ENCODE assay signal across 8 cellular contexts in genomic region chr9:129080608-129081387, GRCh38.
A peak's percentile ranks its signal among the peaks of the same experiment; 100 is the strongest.
DNase-seq lines count a peak whose midpoint lies in the region; ATAC-seq lines count a peak whose summit lies in the region.

TSS of gene DOLPP1 (plus strand) at chr9:129081111. CDS start at chr9:129081132, 21 bp downstream.

- peaks cover 11 to 34% (median 20%) of the 10 kb centered on the region in 11 experiments for H3K36me3 ChIP-seq in BLaER1 treated with 17β-estradiol and CSF1 and Interleukin-3, amounts not matched to agents 10 nM and 100 nM

- peak; percentile 99 for DNase-seq in NCI-H748 (lab: John Stamatoyannopoulos, UW; ENCODE audit: unreplicated experiment)
- DNase-seq in activated CD4-positive, alpha-beta T cell treated with anti-CD3 and anti-CD28 coated beads, Interleukin-2, amount 50 U/mL, for 1 hour = peak; percentile 98
- peak; percentile 99 for DNase-seq in dedifferentiated amniotic fluid mesenchymal stem cell (ENCODE audit: extremely low spot score)
- DNase-seq in left kidney (ENCODE audit: low read depth, low spot score) = peak; percentile 100
- peak; percentile 98 for DNase-seq in stimulated activated CD4-positive, alpha-beta T cell treated with anti-CD3 and anti-CD28 coated beads, Interleukin-2, amount 100 ng/mL, for 24 hours

- H4K20me1 ChIP-seq in BLaER1 treated with 17β-estradiol and CSF1 and Interleukin-3, amounts not matched to agents 10 nM and 100 nM = peaks cover 0 to 43% (median 31%) of the 10 kb centered on the region in 11 experiments; a peak in 16 of 22 replicates

- peak within 1 kb of the TSS; percentile 35 to 85 (median 71); a peak in 21 of 22 replicates for H3K27ac ChIP-seq in BLaER1 treated with 17β-estradiol and CSF1 and Interleukin-3, amounts not matched to agents 10 nM and 100 nM

- H3K4me3 ChIP-seq in BLaER1 treated with 17β-estradiol and CSF1 and Interleukin-3, amounts not matched to agents 10 nM and 100 nM = peak within 1 kb of the TSS; percentile 65 to 86 (median 76)

- no peaks in the 10 kb centered on the region for H3K9me3 ChIP-seq in BLaER1 treated with 17β-estradiol and CSF1 and Interleukin-3, amounts not matched to agents 10 nM and 100 nM (replicated peaks in 1 of 11)

- peak within 1 kb of the TSS; percentile 90 to 100 (median 98) for H3K4me2 ChIP-seq in BLaER1 treated with 17β-estradiol and CSF1 and Interleukin-3, amounts not matched to agents 10 nM and 100 nM

- peaks cover 34 to 45% (median 41%) of the 10 kb centered on the region in 10 experiments for H3K4me1 ChIP-seq in BLaER1 treated with 17β-estradiol and CSF1 and Interleukin-3, amounts not matched to agents 10 nM and 100 nM

- H3K27me3 ChIP-seq in BLaER1 treated with 17β-estradiol and CSF1 and Interleukin-3, amounts not matched to agents 10 nM and 100 nM = no peaks in the 10 kb centered on the region

- ATAC-seq in GM19351 (IDR thresholded peaks at IDR 0.05; ENCODE audit: unreplicated experiment) (peak; percentile 94), HG03521 (IDR thresholded peaks at IDR 0.05; ENCODE audit: unreplicated experiment) (peak; percentile 94)

- peak within 1 kb of the TSS; percentile 75 to 88 (median 85) for H3K9ac ChIP-seq in BLaER1 treated with 17β-estradiol and CSF1 and Interleukin-3, amounts not matched to agents 10 nM and 100 nM

Comparison
In these comparisons a context has a peak if more than half of its experiments do, and no peak if none do; other contexts are left out.
1. Peak in every context shown above with its lines: DNase-seq, ATAC-seq, H3K4me3 ChIP-seq and H3K27ac ChIP-seq.